Comparison of ENCODE assay signal across 10 cellular contexts in genomic region chr6:11044712-11045167, GRCh38. TPM values are rescaled to one million over a fixed set of nuclear protein-coding genes. Genes with fewer than 3 reads are reported as not detected.
A peak's percentile ranks its signal among the peaks of the same experiment; 100 is the strongest.
DNase-seq lines count a peak whose midpoint lies in the region; ATAC-seq and TF ChIP-seq lines count a peak whose summit lies in the region.
"Had no signal": no experiment of that assay in that cellular context is flagged by ENCODE, and none has a peak within 500 bp of the region (broad histone marks: within the 10 kb centered on the region; RNA-seq: fewer than 3 reads in every experiment).

No MANE protein-coding gene starts in this region.

- peaks cover 59 to 77% (median 66%) of the 10 kb centered on the region in 3 donors for H3K27me3 Mint-ChIP-seq in CD14-positive monocyte (ENCODE audit: low read depth in 3 of 3)

- ATAC-seq in HG02588 (IDR thresholded peaks at IDR 0.05; ENCODE audit: unreplicated experiment), result no peak
- no peak for ATAC-seq in HG02981 (IDR thresholded peaks at IDR 0.05; ENCODE audit: unreplicated experiment)
- ATAC-seq in GM21360 (IDR thresholded peaks at IDR 0.05; ENCODE audit: unreplicated experiment), result no peak

- H3K4me2 ChIP-seq in osteoblast (ENCODE audit: insufficient read depth, low read length), result no peak overlapping the region

- H3K9me3 ChIP-seq in NT2/D1 (ENCODE audit: insufficient read depth, low read length) (peaks cover 11% of the 10 kb centered on the region; the same call in 1 of the 2 replicates), duodenal mucosa (ENCODE audit: control insufficient read depth in 1 of 2, low read length in 2 of 2) (no peaks in the 10 kb centered on the region), osteoblast (ENCODE audit: low read depth, low read length) (no peaks in the 10 kb centered on the region)
- H3K9me3 ChIP-seq: left lung had no signal

- H2AFZ ChIP-seq in osteoblast (ENCODE audit: low read length), result no peak overlapping the region

- no peaks in the 10 kb centered on the region for H3K79me2 ChIP-seq in osteoblast (ENCODE audit: insufficient read depth, low read length)

- H3K27me3 ChIP-seq in NT2/D1 (ENCODE audit: insufficient read depth, insufficient read length) (peaks cover 30% of the 10 kb centered on the region), duodenal mucosa (ENCODE audit: control insufficient read depth in 1 of 2, insufficient read depth in 2 of 2, low read length in 2 of 2) (peaks cover 52 to 66% of the 10 kb centered on the region in 2 donors), osteoblast (ENCODE audit: insufficient read depth, low read length) (peaks cover 64% of the 10 kb centered on the region)

- peaks cover 4% of the 10 kb centered on the region in 2 donors for H3K36me3 Mint-ChIP-seq in CD14-positive monocyte

- H3K27ac Mint-ChIP-seq in CD14-positive monocyte, result peak overlapping the region in 1 of 7 donors; percentile 28

- H3K4me1 ChIP-seq in NT2/D1 (ENCODE audit: insufficient read depth, insufficient read length) (no peaks in the 10 kb centered on the region), duodenal mucosa (ENCODE audit: control insufficient read depth in 1 of 2, insufficient read depth in 2 of 2, low read length in 2 of 2) (no peaks in the 10 kb centered on the region), osteoblast (ENCODE audit: insufficient read depth, low read length) (no peaks in the 10 kb centered on the region)

- DNase-seq in CD14-positive monocyte (ENCODE audit: low spot score) (no peak), NT2/D1 (ENCODE audit: low read depth, low spot score) (no peak), osteoblast (ENCODE audit: insufficient read length, low spot score, missing footprints) (peak; percentile 58), SK-N-DZ (ENCODE audit: low spot score) (no peak)
- DNase-seq: activated effector memory CD4-positive, alpha-beta T cell treated with anti-CD3 and anti-CD28 coated beads, Interleukin-2, amount 50 U/mL, for 16 hours had no signal

- intact Hi-C loops in CD14-positive monocyte (cut with micrococcal nuclease), result no loop called here

- H3K9me3 Mint-ChIP-seq in CD14-positive monocyte, result peaks cover 5 to 15% (median 7%) of the 10 kb centered on the region in 7 donors

- no peaks in the 10 kb centered on the region for H4K20me1 ChIP-seq in osteoblast (ENCODE audit: insufficient read depth, low read length)

- TF ChIP-seq CTCF in CD14-positive monocyte (IDR thresholded peaks at IDR 0.05) (peak; percentile 21), osteoblast (IDR thresholded peaks at IDR 0.05; ENCODE audit: extremely low read depth, low read depth, low read length) (no peak)

- H3K4me3 ChIP-seq in NT2/D1 (ENCODE audit: insufficient read length, low read depth) (peak overlapping the region; percentile 30), duodenal mucosa (ENCODE audit: low read depth in 1 of 2, low read length in 2 of 2) (peak overlapping the region; percentile 35 to 54), osteoblast (ENCODE audit: insufficient read depth, low read length) (peak overlapping the region; percentile 60)

- H3K27ac ChIP-seq in duodenal mucosa (ENCODE audit: low read depth, low read length) (no peak overlapping the region), osteoblast (ENCODE audit: low read depth, low read length) (no peak overlapping the region)
- H3K27ac ChIP-seq: left lung had no signal

- H3K9ac ChIP-seq in NT2/D1 (ENCODE audit: insufficient read length, low read depth) (no peak overlapping the region), duodenal mucosa (ENCODE audit: low read depth in 1 of 2, low read length in 2 of 2) (no peak overlapping the region)

- H3K36me3 ChIP-seq in NT2/D1 (ENCODE audit: insufficient read depth, insufficient read length, low read length) (no peaks in the 10 kb centered on the region), duodenal mucosa (ENCODE audit: control insufficient read depth in 1 of 2, insufficient read depth in 2 of 2, low read length in 2 of 2) (no peaks in the 10 kb centered on the region), osteoblast (ENCODE audit: insufficient read depth, low read length) (no peaks in the 10 kb centered on the region)
- H3K36me3 ChIP-seq: left lung had no signal

- H3K4me1 Mint-ChIP-seq in CD14-positive monocyte, result peaks cover 14% of the 10 kb centered on the region

- peak overlapping the region; percentile 70 to 93 for H3K4me3 Mint-ChIP-seq in CD14-positive monocyte

RNA-seq across cellular contexts. Expression of gene ELOVL2, which starts 0.6 kb away (rescaled TPM):
- not detected for polyA plus RNA-seq in CD14-positive monocyte
- total RNA-seq in osteoblast, result under 0.01 and 0.29 TPM in 2 replicates
- polyA plus RNA-seq in SK-N-DZ (2014; cell fraction: cytosol; rRNA removed), result 0.56 and 0.93 TPM in 2 replicates
- polyA plus RNA-seq in SK-N-DZ (2014; cell fraction: nucleus; rRNA removed), result 0.22 and 1.1 TPM in 2 replicates

RNA-seq across cellular contexts. Expression of gene SMIM13, which starts 48.9 kb away (rescaled TPM):
- polyA plus RNA-seq in CD14-positive monocyte, result 1 to 10 TPM; 1.4 to 3.4 TPM
- 8.0 and 8.3 TPM in 2 replicates for total RNA-seq in osteoblast
- 8.1 and 8.8 TPM in 2 replicates for polyA plus RNA-seq in SK-N-DZ (2014; cell fraction: cytosol; rRNA removed)
- polyA plus RNA-seq in SK-N-DZ (2014; cell fraction: nucleus; rRNA removed), result 4.6 and 7.7 TPM in 2 replicates
